In the genomic region with DNA sequence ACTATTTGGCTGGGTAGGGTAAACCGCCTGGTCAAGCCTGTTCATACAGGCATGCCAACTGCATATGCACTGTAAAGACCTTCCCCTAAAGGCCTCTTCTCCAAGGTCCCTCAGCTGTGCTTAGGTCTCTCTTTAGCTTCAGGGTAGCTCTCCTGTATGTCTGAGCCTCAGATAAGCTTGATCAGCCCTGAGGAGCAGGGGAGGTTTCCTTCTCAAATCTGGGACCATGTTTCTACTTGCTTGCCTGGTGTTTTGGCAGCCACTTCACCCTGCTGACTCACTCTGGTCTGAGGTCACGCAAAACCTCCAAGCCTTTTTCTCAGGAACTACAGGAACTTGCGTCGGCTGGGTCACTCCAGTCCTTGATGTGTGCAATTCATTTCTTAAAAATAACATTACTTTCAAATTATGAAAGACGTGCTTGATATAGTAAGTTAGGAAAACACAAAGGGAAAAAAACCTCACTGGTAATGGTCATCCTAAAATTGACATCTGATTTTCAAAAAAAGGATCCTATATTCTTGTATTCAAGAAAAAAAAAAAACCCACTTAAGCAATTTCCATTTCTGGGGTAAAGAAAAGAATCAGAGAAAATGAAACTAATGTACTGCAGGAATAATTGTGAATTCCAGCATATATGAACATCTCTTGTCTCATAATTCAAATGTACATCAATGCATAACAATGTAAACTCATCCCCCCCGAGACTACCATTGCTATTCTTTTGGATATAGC, we compare ENCODE assay signal across 1 cellular context.
TF ChIP-seq lines count a peak whose summit lies in the region.

No MANE protein-coding gene starts in this region.

TF ChIP-seq in K562, 482 proteins besides CTCF, POLR2A, EP300 and RAD21 (continued from another document and continues in another):
- no peak for TF ChIP-seq MIER1 (IDR thresholded peaks at IDR 0.05; ENCODE audit: low read depth)
- no peak for TF ChIP-seq POLR3G (IDR thresholded peaks at IDR 0.05; ENCODE audit: extremely low read depth, insufficient read length, insufficient replicate concordance)
- TF ChIP-seq ZNF436 (CRISPR knock-in tag; IDR thresholded peaks at IDR 0.05) = no peak
- TF ChIP-seq MEF2A (IDR thresholded peaks at IDR 0.05; ENCODE audit: control insufficient read depth, low read depth, low read length) = peak; percentile 34; the same call in 1 of the 2 replicates
- peak; percentile 81; the same call in 1 of the 2 replicates for TF ChIP-seq LEF1 (IDR thresholded peaks at IDR 0.05)
- TF ChIP-seq ZNF347 (CRISPR knock-in tag; IDR thresholded peaks at IDR 0.05; ENCODE audit: low read depth) = no peak
- TF ChIP-seq NR2C1 (IDR thresholded peaks at IDR 0.05) = peak; percentile 44; the same call in 1 of the 2 replicates
- TF ChIP-seq NR2C1 (tag; IDR thresholded peaks at IDR 0.05) = peak; percentile 81
- TF ChIP-seq MTF1 (CRISPR knock-in tag; IDR thresholded peaks at IDR 0.05; ENCODE audit: borderline replicate concordance) = no peak
- peak in 1 of 2 experiments; percentile 64; a peak in 1 of 4 replicates for TF ChIP-seq FOXA3 (CRISPR knock-in tag; conservative IDR thresholded peaks at IDR 0.05 in 1 of 2, IDR thresholded peaks at IDR 0.05 in 1 of 2)
- TF ChIP-seq, protein P1, sequence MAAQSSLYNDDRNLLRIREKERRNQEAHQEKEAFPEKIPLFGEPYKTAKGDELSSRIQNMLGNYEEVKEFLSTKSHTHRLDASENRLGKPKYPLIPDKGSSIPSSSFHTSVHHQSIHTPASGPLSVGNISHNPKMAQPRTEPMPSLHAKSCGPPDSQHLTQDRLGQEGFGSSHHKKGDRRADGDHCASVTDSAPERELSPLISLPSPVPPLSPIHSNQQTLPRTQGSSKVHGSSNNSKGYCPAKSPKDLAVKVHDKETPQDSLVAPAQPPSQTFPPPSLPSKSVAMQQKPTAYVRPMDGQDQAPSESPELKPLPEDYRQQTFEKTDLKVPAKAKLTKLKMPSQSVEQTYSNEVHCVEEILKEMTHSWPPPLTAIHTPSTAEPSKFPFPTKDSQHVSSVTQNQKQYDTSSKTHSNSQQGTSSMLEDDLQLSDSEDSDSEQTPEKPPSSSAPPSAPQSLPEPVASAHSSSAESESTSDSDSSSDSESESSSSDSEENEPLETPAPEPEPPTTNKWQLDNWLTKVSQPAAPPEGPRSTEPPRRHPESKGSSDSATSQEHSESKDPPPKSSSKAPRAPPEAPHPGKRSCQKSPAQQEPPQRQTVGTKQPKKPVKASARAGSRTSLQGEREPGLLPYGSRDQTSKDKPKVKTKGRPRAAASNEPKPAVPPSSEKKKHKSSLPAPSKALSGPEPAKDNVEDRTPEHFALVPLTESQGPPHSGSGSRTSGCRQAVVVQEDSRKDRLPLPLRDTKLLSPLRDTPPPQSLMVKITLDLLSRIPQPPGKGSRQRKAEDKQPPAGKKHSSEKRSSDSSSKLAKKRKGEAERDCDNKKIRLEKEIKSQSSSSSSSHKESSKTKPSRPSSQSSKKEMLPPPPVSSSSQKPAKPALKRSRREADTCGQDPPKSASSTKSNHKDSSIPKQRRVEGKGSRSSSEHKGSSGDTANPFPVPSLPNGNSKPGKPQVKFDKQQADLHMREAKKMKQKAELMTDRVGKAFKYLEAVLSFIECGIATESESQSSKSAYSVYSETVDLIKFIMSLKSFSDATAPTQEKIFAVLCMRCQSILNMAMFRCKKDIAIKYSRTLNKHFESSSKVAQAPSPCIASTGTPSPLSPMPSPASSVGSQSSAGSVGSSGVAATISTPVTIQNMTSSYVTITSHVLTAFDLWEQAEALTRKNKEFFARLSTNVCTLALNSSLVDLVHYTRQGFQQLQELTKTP (IDR thresholded peaks at IDR 0.05; ENCODE audit: low read depth in 1 of 2, partially characterized antibody in 2 of 2) = peak; percentile 51 to 61
- TF ChIP-seq SRSF3 (IDR thresholded peaks at IDR 0.05; ENCODE audit: insufficient read depth, low read length) = no peak
- no peak for TF ChIP-seq PHF8 (IDR thresholded peaks at IDR 0.05; ENCODE audit: borderline replicate concordance, low read length)
- no peak for TF ChIP-seq PTBP1 (IDR thresholded peaks at IDR 0.05; ENCODE audit: low read depth, low read length)
- TF ChIP-seq ZBTB40 (IDR thresholded peaks at IDR 0.05) = peak; percentile 46
- TF ChIP-seq ZBTB40 (CRISPR knock-in tag; IDR thresholded peaks at IDR 0.05) = no peak
- no peak for TF ChIP-seq RFX7 (CRISPR knock-in tag; IDR thresholded peaks at IDR 0.05)
- TF ChIP-seq ELF1 (tag; IDR thresholded peaks at IDR 0.05) = 0 out of 2 replicates have a peak, but pooled peaks have one; percentile 13
- peak; percentile 56; the same call in 1 of the 2 replicates for TF ChIP-seq POLR2H (tag; IDR thresholded peaks at IDR 0.05; ENCODE audit: low read depth)
- peak; percentile 98 for TF ChIP-seq NFE2 (IDR thresholded peaks at IDR 0.05; ENCODE audit: low read depth)
- TF ChIP-seq SETDB1 (IDR thresholded peaks at IDR 0.05; ENCODE audit: low read length) = no peak
- no peak for TF ChIP-seq CAMTA2 (CRISPR knock-in tag; conservative IDR thresholded peaks at IDR 0.05)
- 0 out of 2 replicates have a peak, but pooled peaks have one; percentile 75 for TF ChIP-seq ZNF175 (CRISPR knock-in tag; IDR thresholded peaks at IDR 0.05; ENCODE audit: low read depth)
- no peak for TF ChIP-seq ZFP30 (CRISPR knock-in tag; IDR thresholded peaks at IDR 0.05; ENCODE audit: borderline replicate concordance)
- TF ChIP-seq HDAC2 (IDR thresholded peaks at IDR 0.05) = peak; percentile 81
- 0 out of 2 replicates have a peak, but pooled peaks have one; percentile 28 for TF ChIP-seq NCOA1 (IDR thresholded peaks at IDR 0.05; ENCODE audit: low read depth)
- TF ChIP-seq NFRKB (IDR thresholded peaks at IDR 0.05; ENCODE audit: low read depth) = 0 out of 2 replicates have a peak, but pooled peaks have one; percentile 33
- TF ChIP-seq, protein P2, sequence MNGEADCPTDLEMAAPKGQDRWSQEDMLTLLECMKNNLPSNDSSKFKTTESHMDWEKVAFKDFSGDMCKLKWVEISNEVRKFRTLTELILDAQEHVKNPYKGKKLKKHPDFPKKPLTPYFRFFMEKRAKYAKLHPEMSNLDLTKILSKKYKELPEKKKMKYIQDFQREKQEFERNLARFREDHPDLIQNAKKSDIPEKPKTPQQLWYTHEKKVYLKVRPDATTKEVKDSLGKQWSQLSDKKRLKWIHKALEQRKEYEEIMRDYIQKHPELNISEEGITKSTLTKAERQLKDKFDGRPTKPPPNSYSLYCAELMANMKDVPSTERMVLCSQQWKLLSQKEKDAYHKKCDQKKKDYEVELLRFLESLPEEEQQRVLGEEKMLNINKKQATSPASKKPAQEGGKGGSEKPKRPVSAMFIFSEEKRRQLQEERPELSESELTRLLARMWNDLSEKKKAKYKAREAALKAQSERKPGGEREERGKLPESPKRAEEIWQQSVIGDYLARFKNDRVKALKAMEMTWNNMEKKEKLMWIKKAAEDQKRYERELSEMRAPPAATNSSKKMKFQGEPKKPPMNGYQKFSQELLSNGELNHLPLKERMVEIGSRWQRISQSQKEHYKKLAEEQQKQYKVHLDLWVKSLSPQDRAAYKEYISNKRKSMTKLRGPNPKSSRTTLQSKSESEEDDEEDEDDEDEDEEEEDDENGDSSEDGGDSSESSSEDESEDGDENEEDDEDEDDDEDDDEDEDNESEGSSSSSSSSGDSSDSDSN (IDR thresholded peaks at IDR 0.05; ENCODE audit: borderline replicate concordance in 1 of 2, low read depth in 2 of 2, low read length in 2 of 2) = peak; percentile 57 to 71; a peak in 3 of 4 replicates
- no peak for TF ChIP-seq NR2C2 (CRISPR knock-in tag; IDR thresholded peaks at IDR 0.05)
- peak; percentile 94 for TF ChIP-seq NR2C2 (tag; IDR thresholded peaks at IDR 0.05)
- peak in 1 of 2 experiments; percentile 88; a peak in 2 of 4 replicates for TF ChIP-seq HDAC1 (IDR thresholded peaks at IDR 0.05)
- TF ChIP-seq, protein P3, sequence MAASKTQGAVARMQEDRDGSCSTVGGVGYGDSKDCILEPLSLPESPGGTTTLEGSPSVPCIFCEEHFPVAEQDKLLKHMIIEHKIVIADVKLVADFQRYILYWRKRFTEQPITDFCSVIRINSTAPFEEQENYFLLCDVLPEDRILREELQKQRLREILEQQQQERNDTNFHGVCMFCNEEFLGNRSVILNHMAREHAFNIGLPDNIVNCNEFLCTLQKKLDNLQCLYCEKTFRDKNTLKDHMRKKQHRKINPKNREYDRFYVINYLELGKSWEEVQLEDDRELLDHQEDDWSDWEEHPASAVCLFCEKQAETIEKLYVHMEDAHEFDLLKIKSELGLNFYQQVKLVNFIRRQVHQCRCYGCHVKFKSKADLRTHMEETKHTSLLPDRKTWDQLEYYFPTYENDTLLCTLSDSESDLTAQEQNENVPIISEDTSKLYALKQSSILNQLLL (CRISPR knock-in tag; IDR thresholded peaks at IDR 0.05; ENCODE audit: borderline replicate concordance) = no peak
- peak; percentile 82 for TF ChIP-seq HNRNPLL (IDR thresholded peaks at IDR 0.05; ENCODE audit: low read depth, low read length, poor library complexity, severe bottlenecking)
- TF ChIP-seq NRF1 (conservative IDR thresholded peaks at IDR 0.05 in 1 of 2, IDR thresholded peaks at IDR 0.05 in 1 of 2) = peak; percentile 80 to 83
- TF ChIP-seq MTA3 (IDR thresholded peaks at IDR 0.05; ENCODE audit: borderline replicate concordance) = peak; percentile 59; the same call in 1 of the 2 replicates
- peak; percentile 81 to 85 for TF ChIP-seq FOXK2 (conservative IDR thresholded peaks at IDR 0.05 in 1 of 2, IDR thresholded peaks at IDR 0.05 in 1 of 2; ENCODE audit: low read depth in 2 of 2)
- no peak for TF ChIP-seq BDP1 (IDR thresholded peaks at IDR 0.05; ENCODE audit: insufficient read depth, insufficient read length)
- peak; percentile 85 for TF ChIP-seq MAFK (IDR thresholded peaks at IDR 0.05; ENCODE audit: low read length)
- TF ChIP-seq SMAD4 (CRISPR knock-in tag; conservative IDR thresholded peaks at IDR 0.05) = peak; percentile 64; the same call in 1 of the 2 replicates
- TF ChIP-seq SNAPC5 (CRISPR knock-in tag; IDR thresholded peaks at IDR 0.05) = no peak
- TF ChIP-seq, protein P4, sequence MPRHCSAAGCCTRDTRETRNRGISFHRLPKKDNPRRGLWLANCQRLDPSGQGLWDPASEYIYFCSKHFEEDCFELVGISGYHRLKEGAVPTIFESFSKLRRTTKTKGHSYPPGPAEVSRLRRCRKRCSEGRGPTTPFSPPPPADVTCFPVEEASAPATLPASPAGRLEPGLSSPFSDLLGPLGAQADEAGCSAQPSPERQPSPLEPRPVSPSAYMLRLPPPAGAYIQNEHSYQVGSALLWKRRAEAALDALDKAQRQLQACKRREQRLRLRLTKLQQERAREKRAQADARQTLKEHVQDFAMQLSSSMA (CRISPR knock-in tag; IDR thresholded peaks at IDR 0.05) = no peak
- no peak for TF ChIP-seq HDGF (IDR thresholded peaks at IDR 0.05)
- TF ChIP-seq TEAD2 (tag; IDR thresholded peaks at IDR 0.05) = no peak
- no peak for TF ChIP-seq NFE2L1 (tag; IDR thresholded peaks at IDR 0.05; ENCODE audit: borderline replicate concordance, low read depth)
- peak; percentile 73 for TF ChIP-seq CEBPG (CRISPR knock-in tag; IDR thresholded peaks at IDR 0.05)
- TF ChIP-seq CEBPG (tag; conservative IDR thresholded peaks at IDR 0.05 in 1 of 2, IDR thresholded peaks at IDR 0.05 in 1 of 2) = peak in 1 of 2 experiments; percentile 40; a peak in 2 of 4 replicates
- no peak for TF ChIP-seq ZNF778 (CRISPR knock-in tag; IDR thresholded peaks at IDR 0.05)
- no peak for TF ChIP-seq HNRNPUL1 (IDR thresholded peaks at IDR 0.05; ENCODE audit: low read length)
- peak; percentile 23 for TF ChIP-seq FOS (IDR thresholded peaks at IDR 0.05; ENCODE audit: extremely low read depth, insufficient read length)
